19 cellular contexts compared by ENCODE assay signal in genomic region chr11:64395545-64396078, GRCh38. TPM values are rescaled to one million over a fixed set of nuclear protein-coding genes. Genes with fewer than 3 reads are reported as not detected.
DNase-seq lines count a peak whose midpoint lies in the region; ATAC-seq and TF ChIP-seq lines count a peak whose summit lies in the region.
"Had no signal": no experiment of that assay in that cellular context is flagged by ENCODE, and none has a peak within 500 bp of the region (broad histone marks: within the 10 kb centered on the region; RNA-seq: fewer than 3 reads in every experiment).

No MANE protein-coding gene starts in this region.

- peaks cover 14% of the 10 kb centered on the region for H3K4me1 Mint-ChIP-seq in chondrocyte (ENCODE audit: low read depth)
- H3K4me1 Mint-ChIP-seq in activated T-cell treated with anti-CD3 and anti-CD28 coated beads, Interleukin-2, amount 50 U/mL, for 24 hours (ENCODE audit: low read depth): peaks cover 16% of the 10 kb centered on the region

- 74% methylated on average over 13 of the region's 13 CpGs for WGBS in smooth muscle cell (ENCODE audit: low lambda C conversion rate)

- H3K4me2 ChIP-seq in smooth muscle cell: peak overlapping the region; percentile 80

- H3K27me3 Mint-ChIP-seq in chondrocyte (ENCODE audit: low read depth): peaks cover 2% of the 10 kb centered on the region
- H3K27me3 Mint-ChIP-seq in activated T-cell treated with anti-CD3 and anti-CD28 coated beads, Interleukin-2, amount 50 U/mL, for 24 hours: peaks cover 3% of the 10 kb centered on the region

- peaks cover 16% of the 10 kb centered on the region for H3K27me3 ChIP-seq in lower lobe of right lung (ENCODE audit: low read depth)
- no peaks in the 10 kb centered on the region for H3K27me3 ChIP-seq in smooth muscle cell (ENCODE audit: low read depth)
- H3K27me3 ChIP-seq: breast epithelium, ovary had no signal

- no peak overlapping the region for H3K9ac ChIP-seq in smooth muscle cell (ENCODE audit: low read depth)

- H3F3A ChIP-seq in smooth muscle cell (ENCODE audit: low read depth): peaks cover 5% of the 10 kb centered on the region

- peak overlapping the region; percentile 89 for H3K27ac Mint-ChIP-seq in chondrocyte (ENCODE audit: unreplicated experiment)
- no peak overlapping the region for H3K27ac Mint-ChIP-seq in activated T-cell treated with anti-CD3 and anti-CD28 coated beads, Interleukin-2, amount 50 U/mL, for 24 hours
- H3K27ac Mint-ChIP-seq: activated naive CD4-positive, alpha-beta T cell treated with anti-CD3 and anti-CD28 coated beads, Interleukin-2, amount 50 U/mL, for 24 hours; effector memory CD8-positive, alpha-beta T cell; T-helper 2 cell treated with Interferon-gamma antibody and Interleukin-4, amounts not matched to agents 5 μg/mL and 100 μg/mL, for 36 hours had no signal

- H3K4me3 Mint-ChIP-seq in chondrocyte (ENCODE audit: unreplicated experiment): no peak overlapping the region
- no peak overlapping the region for H3K4me3 Mint-ChIP-seq in activated T-cell treated with anti-CD3 and anti-CD28 coated beads, Interleukin-2, amount 50 U/mL, for 24 hours
- H3K4me3 Mint-ChIP-seq: activated naive CD4-positive, alpha-beta T cell treated with anti-CD3 and anti-CD28 coated beads, Interleukin-2, amount 50 U/mL, for 24 hours; CD4-positive, CD25-positive, alpha-beta regulatory T cell; T-helper 2 cell treated with Interferon-gamma antibody and Interleukin-4, amounts not matched to agents 5 μg/mL and 100 μg/mL, for 36 hours had no signal

- peak overlapping the region; percentile 96 for H2AFZ ChIP-seq in smooth muscle cell (ENCODE audit: low read depth)

- ATAC-seq in lower lobe of right lung: peak; percentile 37 to 45
- ATAC-seq: effector memory CD8-positive, alpha-beta T cell had no signal

- TF ChIP-seq CTCF in chondrocyte (IDR thresholded peaks at IDR 0.05) (no peak), lower lobe of right lung (IDR thresholded peaks at IDR 0.05) (no peak), smooth muscle cell (IDR thresholded peaks at IDR 0.05; ENCODE audit: borderline replicate concordance, insufficient read depth, poor library complexity, severe bottlenecking) (no peak)

- H3K4me1 ChIP-seq in lower lobe of right lung: no peaks in the 10 kb centered on the region
- peaks cover 16% of the 10 kb centered on the region for H3K4me1 ChIP-seq in smooth muscle cell (ENCODE audit: low read depth)
- H3K4me1 ChIP-seq: breast epithelium had no signal

- H3K27ac ChIP-seq in lower lobe of right lung: no peak overlapping the region
- H3K27ac ChIP-seq in smooth muscle cell (ENCODE audit: low read depth): peak overlapping the region; percentile 4
- H3K27ac ChIP-seq: breast epithelium, ovary had no signal

- no peaks in the 10 kb centered on the region for H4K20me1 ChIP-seq in smooth muscle cell (ENCODE audit: low read depth)

- H3K79me2 ChIP-seq in smooth muscle cell (ENCODE audit: low read depth): no peaks in the 10 kb centered on the region

- H3K36me3 ChIP-seq in lower lobe of right lung: no peaks in the 10 kb centered on the region
- no peaks in the 10 kb centered on the region for H3K36me3 ChIP-seq in smooth muscle cell (ENCODE audit: low read depth)
- H3K36me3 ChIP-seq: breast epithelium, ovary, spleen had no signal

- DNase-seq in MV-4-11 (lab: John Stamatoyannopoulos, UW) (peak; percentile 86), chondrocyte (ENCODE audit: low spot score) (no peak), lower lobe of right lung (no peak), smooth muscle cell (lab: John Stamatoyannopoulos, UW; ENCODE audit: unreplicated experiment) (no peak), retina (no peak), occipital lobe (lab: John Stamatoyannopoulos, UW) (no peak)
- DNase-seq in activated T-cell treated with anti-CD3 and anti-CD28 coated beads, Interleukin-2, amount 50 U/mL, for 24 hours: no peak
- DNase-seq: activated CD4-positive, alpha-beta T cell treated with anti-CD3 and anti-CD28 coated beads for 4 hours; activated CD8-positive, alpha-beta memory T cell treated with anti-CD3 and anti-CD28 coated beads, Interleukin-2, amount 50 U/mL, for 48 hours; CD4-positive, CD25-positive, alpha-beta regulatory T cell; effector memory CD8-positive, alpha-beta T cell; NCI-H2029; NCI-H526; ovary; RPMI8226; spleen had no signal

- H3K4me3 ChIP-seq in lower lobe of right lung (peak overlapping the region; percentile 1), smooth muscle cell (no peak overlapping the region)
- H3K4me3 ChIP-seq: breast epithelium, ovary had no signal

- no peaks in the 10 kb centered on the region for H3K36me3 Mint-ChIP-seq in chondrocyte (ENCODE audit: low read depth)
- H3K36me3 Mint-ChIP-seq in activated T-cell treated with anti-CD3 and anti-CD28 coated beads, Interleukin-2, amount 50 U/mL, for 24 hours (ENCODE audit: low read depth): no peaks in the 10 kb centered on the region
- H3K36me3 Mint-ChIP-seq: activated naive CD4-positive, alpha-beta T cell treated with anti-CD3 and anti-CD28 coated beads, Interleukin-2, amount 50 U/mL, for 24 hours; CD4-positive, CD25-positive, alpha-beta regulatory T cell had no signal

- H3K9me3 Mint-ChIP-seq in chondrocyte (ENCODE audit: low read depth): no peaks in the 10 kb centered on the region
- H3K9me3 Mint-ChIP-seq in activated T-cell treated with anti-CD3 and anti-CD28 coated beads, Interleukin-2, amount 50 U/mL, for 24 hours: peaks cover 1% of the 10 kb centered on the region
- H3K9me3 Mint-ChIP-seq: activated naive CD4-positive, alpha-beta T cell treated with anti-CD3 and anti-CD28 coated beads, Interleukin-2, amount 50 U/mL, for 24 hours; effector memory CD8-positive, alpha-beta T cell; T-helper 2 cell treated with Interferon-gamma antibody and Interleukin-4, amounts not matched to agents 5 μg/mL and 100 μg/mL, for 36 hours had no signal

- intact Hi-C loops in lower lobe of right lung (cut with DNase I): no loop called here

- H3K9me3 ChIP-seq in lower lobe of right lung: no peaks in the 10 kb centered on the region
- no peaks in the 10 kb centered on the region for H3K9me3 ChIP-seq in smooth muscle cell (replicated peaks; ENCODE audit: low read depth)
- H3K9me3 ChIP-seq: breast epithelium, ovary, spleen had no signal

RNA-seq across cellular contexts. Expression of gene RPS6KA4, which starts 36.6 kb away (rescaled TPM):
- total RNA-seq in chondrocyte (32.7 to 43.6 TPM (median 34.9 TPM) in 3 replicates), lower lobe of right lung (36.1 TPM), smooth muscle cell (19.5 and 21.8 TPM in 2 replicates), occipital lobe (10.0 TPM)
- polyA plus RNA-seq in smooth muscle cell: 40.0 and 42.9 TPM in 2 replicates

RNA-seq across cellular contexts. Expression of gene CCDC88B, which starts 55.6 kb away (rescaled TPM):
- 0.82 to 1.3 TPM (median 0.99 TPM) in 3 replicates for total RNA-seq in chondrocyte
- 40.0 TPM for total RNA-seq in lower lobe of right lung
- total RNA-seq in smooth muscle cell: 0.22 and 2.2 TPM in 2 replicates
- polyA plus RNA-seq in smooth muscle cell: 2.2 and 3.4 TPM in 2 replicates
- total RNA-seq in occipital lobe: 1.4 TPM

Comparison
In these comparisons a context has a peak if more than half of its experiments do, and no peak if none do; other contexts are left out.
1. RNA of gene CCDC88B, which starts 55.6 kb away (total RNA-seq): 40.0 TPM in lower lobe of right lung (single experiment); 1.4 TPM in occipital lobe (single experiment), 0.82 to 1.3 TPM in chondrocyte and 0.22 to 2.2 TPM in smooth muscle cell; every median in the first group is over 10 times any median in the second.